In genomic region chrX:124764354-124764753, GRCh38 we compare ENCODE assay signal across 1 cellular context.
TF ChIP-seq lines count a peak whose summit lies in the region.

No MANE protein-coding gene starts in this region.

TF ChIP-seq in K562, 482 proteins besides CTCF, POLR2A, EP300 and RAD21 (continued from another document and continues in another):
- TF ChIP-seq SFPQ (IDR thresholded peaks at IDR 0.05; ENCODE audit: low read depth, low read length) (no peak), PCBP1 (IDR thresholded peaks at IDR 0.05; ENCODE audit: low read depth, low read length, poor library complexity, severe bottlenecking) (no peak), PRPF4 (IDR thresholded peaks at IDR 0.05; ENCODE audit: insufficient read depth, low read depth, low read length, poor library complexity, severe bottlenecking) (no peak), NFIC (IDR thresholded peaks at IDR 0.05) (peak; percentile 47; the same call in 1 of the 2 replicates), U2AF1 (optimal IDR thresholded peaks at IDR 0.05; ENCODE audit: low read depth, low read length) (no peak), ZNF586 (CRISPR knock-in tag; conservative IDR thresholded peaks at IDR 0.05) (no peak), MECOM (CRISPR knock-in tag; IDR thresholded peaks at IDR 0.05) (no peak), ARID3B (CRISPR knock-in tag; IDR thresholded peaks at IDR 0.05; ENCODE audit: borderline replicate concordance) (no peak), VEZF1 (CRISPR knock-in tag; IDR thresholded peaks at IDR 0.05) (no peak), GTF3C2 (IDR thresholded peaks at IDR 0.05; ENCODE audit: borderline replicate concordance, extremely low read depth, insufficient read length) (no peak), TEAD4 (IDR thresholded peaks at IDR 0.05; ENCODE audit: low read length) (peak; percentile 87), TEAD4 (CRISPR knock-in tag; IDR thresholded peaks at IDR 0.05; ENCODE audit: borderline replicate concordance) (no peak), SP2 (IDR thresholded peaks at IDR 0.05; ENCODE audit: extremely low read depth, low read depth, low read length, poor library complexity, severe bottlenecking) (no peak), PYGO2 (tag; IDR thresholded peaks at IDR 0.05) (no peak), SMARCA5 (IDR thresholded peaks at IDR 0.05) (no peak), CBFA2T3 (IDR thresholded peaks at IDR 0.05) (peak; percentile 92), RB1 (IDR thresholded peaks at IDR 0.05; ENCODE audit: low read depth) (no peak), SP1 (CRISPR knock-in tag; IDR thresholded peaks at IDR 0.05) (no peak), ZNF311 (CRISPR knock-in tag; IDR thresholded peaks at IDR 0.05) (no peak), IRF1 (CRISPR knock-in tag; IDR thresholded peaks at IDR 0.05; ENCODE audit: borderline replicate concordance) (no peak), ZNF695 (CRISPR knock-in tag; IDR thresholded peaks at IDR 0.05) (no peak), AFF4 (CRISPR knock-in tag; IDR thresholded peaks at IDR 0.05) (no peak), ZNF518B (CRISPR knock-in tag; IDR thresholded peaks at IDR 0.05) (no peak), ZBTB12 (CRISPR knock-in tag; IDR thresholded peaks at IDR 0.05) (no peak), HDAC2 (IDR thresholded peaks at IDR 0.05) (0 out of 2 replicates have a peak, but pooled peaks have one; percentile 46), EZH2 (IDR thresholded peaks at IDR 0.05; ENCODE audit: borderline replicate concordance, low read depth, low read length) (no peak), SNRNP70 (optimal IDR thresholded peaks at IDR 0.05; ENCODE audit: low read depth, low read length) (no peak), NR2C1 (IDR thresholded peaks at IDR 0.05) (no peak), NR2C1 (tag; IDR thresholded peaks at IDR 0.05) (no peak), ZBTB34 (CRISPR knock-in tag; IDR thresholded peaks at IDR 0.05) (no peak), TFAP4 (CRISPR knock-in tag; IDR thresholded peaks at IDR 0.05; ENCODE audit: borderline replicate concordance) (no peak), ARHGAP35 (IDR thresholded peaks at IDR 0.05; ENCODE audit: partially characterized antibody) (no peak), MTA3 (IDR thresholded peaks at IDR 0.05; ENCODE audit: borderline replicate concordance) (no peak), TFAM (CRISPR knock-in tag; conservative IDR thresholded peaks at IDR 0.05) (no peak), FOXO4 (CRISPR knock-in tag; IDR thresholded peaks at IDR 0.05) (no peak), ZNF436 (CRISPR knock-in tag; IDR thresholded peaks at IDR 0.05) (no peak), TAF15 (IDR thresholded peaks at IDR 0.05; ENCODE audit: low read depth, low read length) (no peak)
